In the genomic region with DNA sequence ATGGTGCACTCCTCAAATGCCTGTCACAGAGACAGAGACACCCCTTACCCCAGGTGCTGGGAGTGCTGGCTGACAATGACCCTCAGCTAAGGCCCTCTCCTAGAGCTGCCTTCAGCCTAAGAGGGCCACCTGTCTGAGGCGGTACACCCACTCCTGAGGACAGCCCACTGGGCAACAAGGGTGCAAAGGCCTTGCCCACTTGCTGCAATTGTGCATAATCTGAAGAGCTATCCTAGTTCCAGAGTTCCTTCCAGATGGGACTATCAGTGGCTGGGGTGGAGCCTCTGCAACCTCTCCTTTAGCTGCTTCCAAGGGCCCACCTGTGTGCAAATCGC, we compare ENCODE assay signal across 1 cellular context.
TF ChIP-seq lines count a peak whose summit lies in the region.

No MANE protein-coding gene starts in this region.

TF ChIP-seq in GM23338, 12 proteins besides CTCF, POLR2A, EP300 and RAD21 (continued from another document):
- TF ChIP-seq, protein P1, sequence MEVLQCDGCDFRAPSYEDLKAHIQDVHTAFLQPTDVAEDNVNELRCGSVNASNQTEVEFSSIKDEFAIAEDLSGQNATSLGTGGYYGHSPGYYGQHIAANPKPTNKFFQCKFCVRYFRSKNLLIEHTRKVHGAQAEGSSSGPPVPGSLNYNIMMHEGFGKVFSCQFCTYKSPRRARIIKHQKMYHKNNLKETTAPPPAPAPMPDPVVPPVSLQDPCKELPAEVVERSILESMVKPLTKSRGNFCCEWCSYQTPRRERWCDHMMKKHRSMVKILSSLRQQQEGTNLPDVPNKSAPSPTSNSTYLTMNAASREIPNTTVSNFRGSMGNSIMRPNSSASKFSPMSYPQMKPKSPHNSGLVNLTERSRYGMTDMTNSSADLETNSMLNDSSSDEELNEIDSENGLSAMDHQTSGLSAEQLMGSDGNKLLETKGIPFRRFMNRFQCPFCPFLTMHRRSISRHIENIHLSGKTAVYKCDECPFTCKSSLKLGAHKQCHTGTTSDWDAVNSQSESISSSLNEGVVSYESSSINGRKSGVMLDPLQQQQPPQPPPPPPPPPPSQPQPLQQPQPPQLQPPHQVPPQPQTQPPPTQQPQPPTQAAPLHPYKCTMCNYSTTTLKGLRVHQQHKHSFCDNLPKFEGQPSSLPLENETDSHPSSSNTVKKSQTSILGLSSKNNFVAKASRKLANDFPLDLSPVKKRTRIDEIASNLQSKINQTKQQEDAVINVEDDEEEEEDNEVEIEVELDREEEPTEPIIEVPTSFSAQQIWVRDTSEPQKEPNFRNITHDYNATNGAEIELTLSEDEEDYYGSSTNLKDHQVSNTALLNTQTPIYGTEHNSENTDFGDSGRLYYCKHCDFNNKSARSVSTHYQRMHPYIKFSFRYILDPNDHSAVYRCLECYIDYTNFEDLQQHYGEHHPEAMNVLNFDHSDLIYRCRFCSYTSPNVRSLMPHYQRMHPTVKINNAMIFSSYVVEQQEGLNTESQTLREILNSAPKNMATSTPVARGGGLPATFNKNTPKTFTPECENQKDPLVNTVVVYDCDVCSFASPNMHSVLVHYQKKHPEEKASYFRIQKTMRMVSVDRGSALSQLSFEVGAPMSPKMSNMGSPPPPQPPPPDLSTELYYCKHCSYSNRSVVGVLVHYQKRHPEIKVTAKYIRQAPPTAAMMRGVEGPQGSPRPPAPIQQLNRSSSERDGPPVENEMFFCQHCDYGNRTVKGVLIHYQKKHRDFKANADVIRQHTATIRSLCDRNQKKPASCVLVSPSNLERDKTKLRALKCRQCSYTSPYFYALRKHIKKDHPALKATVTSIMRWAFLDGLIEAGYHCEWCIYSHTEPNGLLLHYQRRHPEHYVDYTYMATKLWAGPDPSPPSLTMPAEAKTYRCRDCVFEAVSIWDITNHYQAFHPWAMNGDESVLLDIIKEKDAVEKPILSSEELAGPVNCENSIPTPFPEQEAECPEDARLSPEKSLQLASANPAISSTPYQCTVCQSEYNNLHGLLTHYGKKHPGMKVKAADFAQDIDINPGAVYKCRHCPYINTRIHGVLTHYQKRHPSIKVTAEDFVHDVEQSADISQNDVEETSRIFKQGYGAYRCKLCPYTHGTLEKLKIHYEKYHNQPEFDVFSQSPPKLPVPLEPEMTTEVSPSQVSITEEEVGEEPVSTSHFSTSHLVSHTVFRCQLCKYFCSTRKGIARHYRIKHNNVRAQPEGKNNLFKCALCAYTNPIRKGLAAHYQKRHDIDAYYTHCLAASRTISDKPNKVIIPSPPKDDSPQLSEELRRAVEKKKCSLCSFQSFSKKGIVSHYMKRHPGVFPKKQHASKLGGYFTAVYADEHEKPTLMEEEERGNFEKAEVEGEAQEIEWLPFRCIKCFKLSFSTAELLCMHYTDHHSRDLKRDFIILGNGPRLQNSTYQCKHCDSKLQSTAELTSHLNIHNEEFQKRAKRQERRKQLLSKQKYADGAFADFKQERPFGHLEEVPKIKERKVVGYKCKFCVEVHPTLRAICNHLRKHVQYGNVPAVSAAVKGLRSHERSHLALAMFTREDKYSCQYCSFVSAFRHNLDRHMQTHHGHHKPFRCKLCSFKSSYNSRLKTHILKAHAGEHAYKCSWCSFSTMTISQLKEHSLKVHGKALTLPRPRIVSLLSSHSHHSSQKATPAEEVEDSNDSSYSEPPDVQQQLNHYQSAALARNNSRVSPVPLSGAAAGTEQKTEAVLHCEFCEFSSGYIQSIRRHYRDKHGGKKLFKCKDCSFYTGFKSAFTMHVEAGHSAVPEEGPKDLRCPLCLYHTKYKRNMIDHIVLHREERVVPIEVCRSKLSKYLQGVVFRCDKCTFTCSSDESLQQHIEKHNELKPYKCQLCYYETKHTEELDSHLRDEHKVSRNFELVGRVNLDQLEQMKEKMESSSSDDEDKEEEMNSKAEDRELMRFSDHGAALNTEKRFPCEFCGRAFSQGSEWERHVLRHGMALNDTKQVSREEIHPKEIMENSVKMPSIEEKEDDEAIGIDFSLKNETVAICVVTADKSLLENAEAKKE (CRISPR knock-in tag; IDR thresholded peaks at IDR 0.05): no peak
